24 cellular contexts compared by ENCODE assay signal in the genomic region with DNA sequence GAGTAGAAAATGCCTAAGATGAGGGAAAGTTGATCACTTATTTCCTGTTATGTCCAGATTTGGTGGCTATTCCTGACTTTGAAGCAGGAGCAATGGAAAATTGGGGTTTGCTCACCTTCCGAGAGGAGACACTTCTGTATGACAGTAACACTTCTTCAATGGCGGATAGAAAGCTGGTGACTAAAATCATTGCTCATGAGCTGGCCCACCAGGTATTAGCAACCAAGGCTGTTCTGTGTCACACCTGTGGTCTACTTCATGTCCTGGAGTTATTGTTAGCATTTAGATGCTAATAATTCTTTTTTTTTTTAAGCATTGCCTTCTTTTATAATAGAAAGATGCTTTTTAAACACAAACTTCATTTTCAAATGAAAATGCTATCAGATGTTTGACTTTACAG.
"Had no signal": no experiment of that assay in that cellular context is flagged by ENCODE, and none has a peak within 500 bp of the region (broad histone marks: within the 10 kb centered on the region; RNA-seq: fewer than 3 reads in every experiment).

No MANE protein-coding gene starts in this region.

- H3K9me3 Mint-ChIP-seq: activated CD4-positive, alpha-beta T cell treated with anti-CD3 and anti-CD28 coated beads, Interleukin-2, amount 10 ng/mL, durations not matched to agents 7 days and 5 days; activated naive CD4-positive, alpha-beta T cell treated with anti-CD3 and anti-CD28 coated beads, Interleukin-2, amount 50 U/mL, for 72 hours; activated T-cell treated with anti-CD3 and anti-CD28 coated beads, Interleukin-2, amount 50 U/mL, for 4 hours; neural progenitor cell had no signal

- H3K4me1 Mint-ChIP-seq: neural progenitor cell had no signal

- H3K27me3 Mint-ChIP-seq: activated CD4-positive, alpha-beta T cell treated with anti-CD3 and anti-CD28 coated beads, Interleukin-2, amount 10 ng/mL, durations not matched to agents 7 days and 5 days; activated CD8-positive, alpha-beta T cell treated with anti-CD3 and anti-CD28 coated beads for 36 hours had no signal

- H3K27ac Mint-ChIP-seq: activated CD4-positive, alpha-beta T cell treated with anti-CD3 and anti-CD28 coated beads, Interleukin-2, amount 10 ng/mL, durations not matched to agents 7 days and 5 days; neural progenitor cell had no signal

- DNase-seq: activated CD4-positive, alpha-beta T cell treated with anti-CD3 and anti-CD28 coated beads, Interleukin-2, amount 10 ng/mL, durations not matched to agents 7 days and 5 days; activated CD4-positive, CD25-positive, alpha-beta regulatory T cell treated with anti-CD3 and anti-CD28 coated beads, Interleukin-2, amount 50 U/mL, for 72 hours; activated CD8-positive, alpha-beta T cell treated with anti-CD3 and anti-CD28 coated beads for 36 hours; activated gamma-delta T cell treated with Interleukin-2 at 50 U/mL for 16 hours; activated T-cell treated with anti-CD3 and anti-CD28 coated beads, Interleukin-2, amount 50 U/mL, for 4 hours; adrenal gland; aorta; body of pancreas; colonic mucosa; effector CD8-positive, alpha-beta T cell; left lung; lower lobe of right lung; occipital lobe; psoas muscle; sigmoid colon; stimulated activated CD4-positive, alpha-beta T cell treated with anti-CD3 and anti-CD28 coated beads, Interleukin-1b, Interleukin-23, amount 100 ng/mL, for 48 hours; stimulated activated CD4-positive, alpha-beta T cell treated with anti-CD3 and anti-CD28 coated beads, Interleukin-4, amount 100 ng/mL, for 4 hours; stimulated activated CD8-positive, alpha-beta memory T cell treated with anti-CD3 and anti-CD28 coated beads, Interleukin-4, amount 100 ng/mL, for 48 hours; stimulated activated naive CD4-positive, alpha-beta T cell; T-helper 9 cell; tibial artery; upper lobe of right lung had no signal

- H3K4me3 Mint-ChIP-seq: activated CD4-positive, alpha-beta T cell treated with anti-CD3 and anti-CD28 coated beads, Interleukin-2, amount 10 ng/mL, durations not matched to agents 7 days and 5 days; activated CD8-positive, alpha-beta T cell treated with anti-CD3 and anti-CD28 coated beads for 36 hours; activated T-cell treated with anti-CD3 and anti-CD28 coated beads, Interleukin-2, amount 50 U/mL, for 4 hours; neural progenitor cell had no signal

- ATAC-seq: activated T-cell treated with anti-CD3 and anti-CD28 coated beads, Interleukin-2, amount 50 U/mL, for 4 hours; body of pancreas; left lung; lower lobe of right lung; psoas muscle; upper lobe of right lung had no signal
